1 cellular context compared by ENCODE assay signal in the genomic region with DNA sequence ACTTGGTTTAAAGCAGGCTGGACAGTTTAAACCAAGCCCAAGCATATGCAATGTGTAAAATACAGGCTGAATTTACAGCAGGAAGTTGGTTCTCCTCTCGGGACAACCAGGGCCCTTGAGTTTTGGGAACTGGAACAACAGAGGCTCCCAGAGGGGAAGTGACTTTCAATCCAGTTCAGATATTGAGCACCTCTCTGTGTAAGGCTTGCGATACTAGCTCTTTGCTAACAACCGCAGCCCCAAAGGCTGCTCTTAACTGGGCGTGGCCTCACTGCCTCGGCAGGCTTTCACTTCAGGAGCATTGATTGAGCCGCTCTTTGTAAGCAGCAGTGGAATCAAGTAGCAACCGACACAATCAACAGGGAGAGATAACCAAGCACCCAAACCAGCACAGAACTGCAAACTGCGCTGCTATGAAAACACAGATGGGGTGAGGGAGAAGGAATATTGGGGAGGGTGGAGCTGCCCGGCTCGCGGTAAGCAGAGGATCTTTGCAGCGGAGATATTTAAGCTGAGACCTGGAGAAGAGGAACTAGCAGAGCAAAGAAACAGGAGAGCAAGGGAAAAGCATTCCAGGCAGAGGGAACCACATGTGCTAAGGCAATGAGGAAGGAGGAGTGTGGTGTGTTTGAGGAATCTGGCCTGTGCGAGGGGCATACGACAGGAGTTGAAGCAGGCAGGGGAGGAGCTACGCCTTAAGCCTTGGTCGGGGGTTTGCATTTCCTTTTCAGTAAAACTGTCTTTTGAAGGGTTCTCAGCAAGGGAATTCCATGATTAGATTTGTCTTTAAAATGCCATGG.
TF ChIP-seq lines count a peak whose summit lies in the region.

No MANE protein-coding gene starts in this region.

TF ChIP-seq in K562, 482 proteins besides CTCF, POLR2A, EP300 and RAD21 (continued from another document and continues in another):
- TF ChIP-seq, protein P1, sequence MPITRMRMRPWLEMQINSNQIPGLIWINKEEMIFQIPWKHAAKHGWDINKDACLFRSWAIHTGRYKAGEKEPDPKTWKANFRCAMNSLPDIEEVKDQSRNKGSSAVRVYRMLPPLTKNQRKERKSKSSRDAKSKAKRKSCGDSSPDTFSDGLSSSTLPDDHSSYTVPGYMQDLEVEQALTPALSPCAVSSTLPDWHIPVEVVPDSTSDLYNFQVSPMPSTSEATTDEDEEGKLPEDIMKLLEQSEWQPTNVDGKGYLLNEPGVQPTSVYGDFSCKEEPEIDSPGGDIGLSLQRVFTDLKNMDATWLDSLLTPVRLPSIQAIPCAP (CRISPR knock-in tag; IDR thresholded peaks at IDR 0.05; ENCODE audit: borderline replicate concordance), result no peak
- TF ChIP-seq TARDBP (IDR thresholded peaks at IDR 0.05) (no peak), ADNP (tag; IDR thresholded peaks at IDR 0.05) (no peak), SAP30 (IDR thresholded peaks at IDR 0.05; ENCODE audit: borderline replicate concordance, insufficient read depth, low read depth, low read length, poor library complexity, severe bottlenecking) (no peak), PHF21A (IDR thresholded peaks at IDR 0.05; ENCODE audit: borderline replicate concordance, low read depth) (no peak), ZNF23 (CRISPR knock-in tag; IDR thresholded peaks at IDR 0.05) (no peak), SNRNP70 (optimal IDR thresholded peaks at IDR 0.05; ENCODE audit: low read depth, low read length) (no peak), CREB1 (IDR thresholded peaks at IDR 0.05) (no peak), CREB1 (CRISPR knock-in tag; IDR thresholded peaks at IDR 0.05) (no peak), HMG20A (CRISPR knock-in tag; conservative IDR thresholded peaks at IDR 0.05) (no peak), RBM34 (IDR thresholded peaks at IDR 0.05; ENCODE audit: borderline replicate concordance, insufficient read depth, low read length) (no peak), JUND (IDR thresholded peaks at IDR 0.05; ENCODE audit: borderline replicate concordance, low read depth, low read length) (no peak), JUND (tag; IDR thresholded peaks at IDR 0.05; ENCODE audit: borderline replicate concordance, low read depth, low read length) (no peak), SUPT5H (IDR thresholded peaks at IDR 0.05) (0 out of 2 replicates have a peak, but pooled peaks have one; percentile 33), YBX1 (IDR thresholded peaks at IDR 0.05) (no peak), E2F3 (CRISPR knock-in tag; IDR thresholded peaks at IDR 0.05) (no peak), TAF15 (IDR thresholded peaks at IDR 0.05; ENCODE audit: low read depth, low read length) (no peak), RBBP5 (IDR thresholded peaks at IDR 0.05; ENCODE audit: borderline replicate concordance, insufficient read depth, low read length, poor library complexity, severe bottlenecking) (peak; percentile 43), ZNF79 (CRISPR knock-in tag; IDR thresholded peaks at IDR 0.05; ENCODE audit: low read depth) (no peak), NELFE (IDR thresholded peaks at IDR 0.05; ENCODE audit: insufficient read depth, insufficient read length) (no peak), ZNF717 (CRISPR knock-in tag; IDR thresholded peaks at IDR 0.05) (no peak), HDAC2 (IDR thresholded peaks at IDR 0.05) (0 out of 2 replicates have a peak, but pooled peaks have one; percentile 42), ILK (tag; IDR thresholded peaks at IDR 0.05; ENCODE audit: borderline replicate concordance, low read depth) (no peak), ZNF785 (CRISPR knock-in tag; IDR thresholded peaks at IDR 0.05) (no peak), NFIX (CRISPR knock-in tag; IDR thresholded peaks at IDR 0.05; ENCODE audit: low read depth) (no peak), SMARCA4 (IDR thresholded peaks at IDR 0.05) (no peak), GABPB2 (CRISPR knock-in tag; conservative IDR thresholded peaks at IDR 0.05) (no peak), SREBF1 (IDR thresholded peaks at IDR 0.05; ENCODE audit: borderline replicate concordance, low read depth, low read length) (no peak), SIN3B (IDR thresholded peaks at IDR 0.05; ENCODE audit: low read depth) (no peak), ZKSCAN1 (IDR thresholded peaks at IDR 0.05; ENCODE audit: low read depth, low read length) (no peak), HMG20B (CRISPR knock-in tag; IDR thresholded peaks at IDR 0.05) (no peak), NCOA4 (IDR thresholded peaks at IDR 0.05; ENCODE audit: partially characterized antibody) (no peak), CTBP1 (IDR thresholded peaks at IDR 0.05; ENCODE audit: borderline replicate concordance) (peak; percentile 42; the same call in 1 of the 2 replicates), CREBBP (IDR thresholded peaks at IDR 0.05; ENCODE audit: low read depth, low read length) (no peak), RFX5 (IDR thresholded peaks at IDR 0.05; ENCODE audit: low read depth, low read length) (no peak), TAF9B (IDR thresholded peaks at IDR 0.05; ENCODE audit: partially characterized antibody) (no peak), HDAC1 (IDR thresholded peaks at IDR 0.05) (peak in 1 of 2 experiments; percentile 45; a peak in 1 of 4 replicates), KLF1 (tag; IDR thresholded peaks at IDR 0.05) (no peak), MEF2A (IDR thresholded peaks at IDR 0.05; ENCODE audit: control insufficient read depth, low read depth, low read length) (no peak), U2AF1 (optimal IDR thresholded peaks at IDR 0.05; ENCODE audit: low read depth, low read length) (no peak), MED1 (CRISPR knock-in tag; IDR thresholded peaks at IDR 0.05; ENCODE audit: borderline replicate concordance) (no peak), RBM15 (IDR thresholded peaks at IDR 0.05; ENCODE audit: insufficient read depth, low read length) (no peak), POU5F1 (IDR thresholded peaks at IDR 0.05; ENCODE audit: borderline replicate concordance, low read depth, low read length, partially characterized antibody) (no peak), TFAM (CRISPR knock-in tag; conservative IDR thresholded peaks at IDR 0.05) (no peak), CBFB (CRISPR knock-in tag; IDR thresholded peaks at IDR 0.05) (no peak), PML (IDR thresholded peaks at IDR 0.05; ENCODE audit: low read length) (no peak), ZNF699 (CRISPR knock-in tag; IDR thresholded peaks at IDR 0.05; ENCODE audit: insufficient replicate concordance) (no peak)
- TF ChIP-seq, protein P2, sequence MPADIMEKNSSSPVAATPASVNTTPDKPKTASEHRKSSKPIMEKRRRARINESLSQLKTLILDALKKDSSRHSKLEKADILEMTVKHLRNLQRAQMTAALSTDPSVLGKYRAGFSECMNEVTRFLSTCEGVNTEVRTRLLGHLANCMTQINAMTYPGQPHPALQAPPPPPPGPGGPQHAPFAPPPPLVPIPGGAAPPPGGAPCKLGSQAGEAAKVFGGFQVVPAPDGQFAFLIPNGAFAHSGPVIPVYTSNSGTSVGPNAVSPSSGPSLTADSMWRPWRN (IDR thresholded peaks at IDR 0.05; ENCODE audit: low read depth), result no peak
- TF ChIP-seq, protein P3, sequence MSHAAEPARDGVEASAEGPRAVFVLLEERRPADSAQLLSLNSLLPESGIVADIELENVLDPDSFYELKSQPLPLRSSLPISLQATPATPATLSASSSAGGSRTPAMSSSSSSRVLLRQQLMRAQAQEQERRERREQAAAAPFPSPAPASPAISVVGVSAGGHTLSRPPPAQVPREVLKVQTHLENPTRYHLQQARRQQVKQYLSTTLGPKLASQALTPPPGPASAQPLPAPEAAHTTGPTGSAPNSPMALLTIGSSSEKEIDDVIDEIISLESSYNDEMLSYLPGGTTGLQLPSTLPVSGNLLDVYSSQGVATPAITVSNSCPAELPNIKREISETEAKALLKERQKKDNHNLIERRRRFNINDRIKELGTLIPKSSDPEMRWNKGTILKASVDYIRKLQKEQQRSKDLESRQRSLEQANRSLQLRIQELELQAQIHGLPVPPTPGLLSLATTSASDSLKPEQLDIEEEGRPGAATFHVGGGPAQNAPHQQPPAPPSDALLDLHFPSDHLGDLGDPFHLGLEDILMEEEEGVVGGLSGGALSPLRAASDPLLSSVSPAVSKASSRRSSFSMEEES (CRISPR knock-in tag; IDR thresholded peaks at IDR 0.05), result no peak
- TF ChIP-seq, protein P4, sequence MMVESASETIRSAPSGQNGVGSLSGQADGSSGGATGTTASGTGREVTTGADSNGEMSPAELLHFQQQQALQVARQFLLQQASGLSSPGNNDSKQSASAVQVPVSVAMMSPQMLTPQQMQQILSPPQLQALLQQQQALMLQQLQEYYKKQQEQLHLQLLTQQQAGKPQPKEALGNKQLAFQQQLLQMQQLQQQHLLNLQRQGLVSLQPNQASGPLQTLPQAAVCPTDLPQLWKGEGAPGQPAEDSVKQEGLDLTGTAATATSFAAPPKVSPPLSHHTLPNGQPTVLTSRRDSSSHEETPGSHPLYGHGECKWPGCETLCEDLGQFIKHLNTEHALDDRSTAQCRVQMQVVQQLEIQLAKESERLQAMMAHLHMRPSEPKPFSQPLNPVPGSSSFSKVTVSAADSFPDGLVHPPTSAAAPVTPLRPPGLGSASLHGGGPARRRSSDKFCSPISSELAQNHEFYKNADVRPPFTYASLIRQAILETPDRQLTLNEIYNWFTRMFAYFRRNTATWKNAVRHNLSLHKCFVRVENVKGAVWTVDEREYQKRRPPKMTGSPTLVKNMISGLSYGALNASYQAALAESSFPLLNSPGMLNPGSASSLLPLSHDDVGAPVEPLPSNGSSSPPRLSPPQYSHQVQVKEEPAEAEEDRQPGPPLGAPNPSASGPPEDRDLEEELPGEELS (CRISPR knock-in tag; IDR thresholded peaks at IDR 0.05; ENCODE audit: borderline replicate concordance), result no peak
- TF ChIP-seq, protein P5, sequence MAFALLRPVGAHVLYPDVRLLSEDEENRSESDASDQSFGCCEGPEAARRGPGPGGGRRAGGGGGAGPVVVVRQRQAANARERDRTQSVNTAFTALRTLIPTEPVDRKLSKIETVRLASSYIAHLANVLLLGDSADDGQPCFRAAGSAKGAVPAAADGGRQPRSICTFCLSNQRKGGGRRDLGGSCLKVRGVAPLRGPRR (CRISPR knock-in tag; IDR thresholded peaks at IDR 0.05), result no peak
- TF ChIP-seq, protein P6, sequence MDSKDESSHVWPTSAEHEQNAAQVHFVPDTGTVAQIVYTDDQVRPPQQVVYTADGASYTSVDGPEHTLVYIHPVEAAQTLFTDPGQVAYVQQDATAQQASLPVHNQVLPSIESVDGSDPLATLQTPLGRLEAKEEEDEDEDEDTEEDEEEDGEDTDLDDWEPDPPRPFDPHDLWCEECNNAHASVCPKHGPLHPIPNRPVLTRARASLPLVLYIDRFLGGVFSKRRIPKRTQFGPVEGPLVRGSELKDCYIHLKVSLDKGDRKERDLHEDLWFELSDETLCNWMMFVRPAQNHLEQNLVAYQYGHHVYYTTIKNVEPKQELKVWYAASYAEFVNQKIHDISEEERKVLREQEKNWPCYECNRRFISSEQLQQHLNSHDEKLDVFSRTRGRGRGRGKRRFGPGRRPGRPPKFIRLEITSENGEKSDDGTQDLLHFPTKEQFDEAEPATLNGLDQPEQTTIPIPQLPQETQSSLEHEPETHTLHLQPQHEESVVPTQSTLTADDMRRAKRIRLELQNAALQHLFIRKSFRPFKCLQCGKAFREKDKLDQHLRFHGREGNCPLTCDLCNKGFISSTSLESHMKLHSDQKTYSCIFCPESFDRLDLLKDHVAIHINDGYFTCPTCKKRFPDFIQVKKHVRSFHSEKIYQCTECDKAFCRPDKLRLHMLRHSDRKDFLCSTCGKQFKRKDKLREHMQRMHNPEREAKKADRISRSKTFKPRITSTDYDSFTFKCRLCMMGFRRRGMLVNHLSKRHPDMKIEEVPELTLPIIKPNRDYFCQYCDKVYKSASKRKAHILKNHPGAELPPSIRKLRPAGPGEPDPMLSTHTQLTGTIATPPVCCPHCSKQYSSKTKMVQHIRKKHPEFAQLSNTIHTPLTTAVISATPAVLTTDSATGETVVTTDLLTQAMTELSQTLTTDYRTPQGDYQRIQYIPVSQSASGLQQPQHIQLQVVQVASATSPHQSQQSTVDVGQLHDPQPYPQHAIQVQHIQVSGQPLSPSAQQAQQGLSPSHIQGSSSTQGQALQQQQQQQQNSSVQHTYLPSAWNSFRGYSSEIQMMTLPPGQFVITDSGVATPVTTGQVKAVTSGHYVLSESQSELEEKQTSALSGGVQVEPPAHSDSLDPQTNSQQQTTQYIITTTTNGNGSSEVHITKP (IDR thresholded peaks at IDR 0.05; ENCODE audit: partially characterized antibody), result no peak
- TF ChIP-seq, protein P7, sequence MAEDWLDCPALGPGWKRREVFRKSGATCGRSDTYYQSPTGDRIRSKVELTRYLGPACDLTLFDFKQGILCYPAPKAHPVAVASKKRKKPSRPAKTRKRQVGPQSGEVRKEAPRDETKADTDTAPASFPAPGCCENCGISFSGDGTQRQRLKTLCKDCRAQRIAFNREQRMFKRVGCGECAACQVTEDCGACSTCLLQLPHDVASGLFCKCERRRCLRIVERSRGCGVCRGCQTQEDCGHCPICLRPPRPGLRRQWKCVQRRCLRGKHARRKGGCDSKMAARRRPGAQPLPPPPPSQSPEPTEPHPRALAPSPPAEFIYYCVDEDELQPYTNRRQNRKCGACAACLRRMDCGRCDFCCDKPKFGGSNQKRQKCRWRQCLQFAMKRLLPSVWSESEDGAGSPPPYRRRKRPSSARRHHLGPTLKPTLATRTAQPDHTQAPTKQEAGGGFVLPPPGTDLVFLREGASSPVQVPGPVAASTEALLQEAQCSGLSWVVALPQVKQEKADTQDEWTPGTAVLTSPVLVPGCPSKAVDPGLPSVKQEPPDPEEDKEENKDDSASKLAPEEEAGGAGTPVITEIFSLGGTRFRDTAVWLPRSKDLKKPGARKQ (CRISPR knock-in tag; IDR thresholded peaks at IDR 0.05), result no peak
- TF ChIP-seq, protein P8, sequence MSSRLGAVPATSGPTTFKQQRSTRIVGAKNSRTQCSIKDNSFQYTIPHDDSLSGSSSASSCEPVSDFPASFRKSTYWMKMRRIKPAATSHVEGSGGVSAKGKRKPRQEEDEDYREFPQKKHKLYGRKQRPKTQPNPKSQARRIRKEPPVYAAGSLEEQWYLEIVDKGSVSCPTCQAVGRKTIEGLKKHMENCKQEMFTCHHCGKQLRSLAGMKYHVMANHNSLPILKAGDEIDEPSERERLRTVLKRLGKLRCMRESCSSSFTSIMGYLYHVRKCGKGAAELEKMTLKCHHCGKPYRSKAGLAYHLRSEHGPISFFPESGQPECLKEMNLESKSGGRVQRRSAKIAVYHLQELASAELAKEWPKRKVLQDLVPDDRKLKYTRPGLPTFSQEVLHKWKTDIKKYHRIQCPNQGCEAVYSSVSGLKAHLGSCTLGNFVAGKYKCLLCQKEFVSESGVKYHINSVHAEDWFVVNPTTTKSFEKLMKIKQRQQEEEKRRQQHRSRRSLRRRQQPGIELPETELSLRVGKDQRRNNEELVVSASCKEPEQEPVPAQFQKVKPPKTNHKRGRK (tag; IDR thresholded peaks at IDR 0.05), result no peak
- TF ChIP-seq, protein P9, sequence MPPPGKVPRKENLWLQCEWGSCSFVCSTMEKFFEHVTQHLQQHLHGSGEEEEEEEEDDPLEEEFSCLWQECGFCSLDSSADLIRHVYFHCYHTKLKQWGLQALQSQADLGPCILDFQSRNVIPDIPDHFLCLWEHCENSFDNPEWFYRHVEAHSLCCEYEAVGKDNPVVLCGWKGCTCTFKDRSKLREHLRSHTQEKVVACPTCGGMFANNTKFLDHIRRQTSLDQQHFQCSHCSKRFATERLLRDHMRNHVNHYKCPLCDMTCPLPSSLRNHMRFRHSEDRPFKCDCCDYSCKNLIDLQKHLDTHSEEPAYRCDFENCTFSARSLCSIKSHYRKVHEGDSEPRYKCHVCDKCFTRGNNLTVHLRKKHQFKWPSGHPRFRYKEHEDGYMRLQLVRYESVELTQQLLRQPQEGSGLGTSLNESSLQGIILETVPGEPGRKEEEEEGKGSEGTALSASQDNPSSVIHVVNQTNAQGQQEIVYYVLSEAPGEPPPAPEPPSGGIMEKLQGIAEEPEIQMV (tag; conservative IDR thresholded peaks at IDR 0.05; ENCODE audit: low read depth), result no peak
